ENCODE assay signal across 8 cellular contexts in the genomic region with DNA sequence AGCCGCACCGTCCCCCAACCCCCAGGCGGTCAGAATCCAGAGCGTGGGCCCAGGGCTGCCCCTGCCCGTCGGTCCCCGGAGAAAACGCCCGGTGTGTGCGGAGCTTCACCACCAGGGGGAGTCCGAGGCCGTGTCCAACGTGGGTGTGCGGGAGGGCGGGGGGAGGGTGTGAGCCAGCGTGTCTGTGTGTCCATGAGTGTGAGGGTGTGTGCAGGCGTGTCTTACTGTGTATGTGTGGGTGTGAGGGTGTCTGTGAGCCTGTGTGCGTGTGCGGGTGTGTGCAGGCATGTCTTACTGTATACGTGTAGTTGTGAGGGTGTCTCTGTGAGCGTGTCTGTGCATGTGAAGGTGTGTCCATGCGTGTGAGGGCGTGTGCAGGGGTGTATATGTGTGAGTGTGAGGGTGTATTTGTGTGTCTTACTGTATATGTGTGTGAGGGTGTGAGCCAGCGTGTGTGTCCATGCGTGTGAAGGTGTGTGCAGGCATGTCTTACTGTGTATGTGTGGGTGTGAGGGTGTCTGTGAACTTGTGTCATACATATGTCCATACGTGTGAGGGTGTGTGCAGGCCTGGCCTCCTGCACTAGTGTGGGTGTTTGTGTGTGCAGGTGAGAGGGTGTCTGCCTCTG. TPM values are rescaled to one million over a fixed set of nuclear protein-coding genes. Genes with fewer than 3 reads are reported as not detected.
DNase-seq lines count a peak whose midpoint lies in the region; ATAC-seq and TF ChIP-seq lines count a peak whose summit lies in the region.

No MANE protein-coding gene starts in this region.

- CTCF ChIA-PET in HEK293T (lab: Yijun Ruan, JAX), result interaction anchor here (0.7 to 1.8 kb wide), 12 partner anchors 9 to 294 kb away, joined by 3 to 19 read pairs (median 4); no protein-coding TSS in a partner anchor

- POLR2A ChIA-PET in HEK293T (lab: Yijun Ruan, JAX), result no interaction called here

- peak; percentile 79 to 82 (median 79) for ATAC-seq in natural killer cell
- peak; percentile 15 to 32 for ATAC-seq in stimulated activated naive B cell treated with anti-CD40 and anti-IgM and Interleukin-4, amounts not matched to agents 10 μg/mL and 1 μg/mL and 100 μg/mL, for 72 hours (replicated peaks)
- no peak for ATAC-seq in HG02852 (IDR thresholded peaks at IDR 0.05; ENCODE audit: unreplicated experiment)

- H4K20me1 ChIP-seq in BLaER1, result peaks cover 7% of the 10 kb centered on the region

- H3K27ac Mint-ChIP-seq in activated T-cell treated with anti-CD3 and anti-CD28 coated beads, Interleukin-2, amount 50 U/mL, for 24 hours, result peak overlapping the region; percentile 96
- peak overlapping the region in 1 of 2 donors; percentile 62 for H3K27ac Mint-ChIP-seq in natural killer cell
- H3K27ac Mint-ChIP-seq in stimulated activated naive B cell treated with anti-CD40 and anti-IgM and Interleukin-4, amounts not matched to agents 10 μg/mL and 1 μg/mL and 100 μg/mL, for 72 hours, result peak overlapping the region; percentile 96

- no peaks in the 10 kb centered on the region for H3K36me3 Mint-ChIP-seq in activated T-cell treated with anti-CD3 and anti-CD28 coated beads, Interleukin-2, amount 50 U/mL, for 24 hours (ENCODE audit: low read depth)
- H3K36me3 Mint-ChIP-seq in natural killer cell, result no peaks in the 10 kb centered on the region
- peaks cover 3 to 13% of the 10 kb centered on the region in 2 donors for H3K36me3 Mint-ChIP-seq in stimulated activated naive B cell treated with anti-CD40 and anti-IgM and Interleukin-4, amounts not matched to agents 10 μg/mL and 1 μg/mL and 100 μg/mL, for 72 hours

- H3K4me3 ChIP-seq in BLaER1 (no peak overlapping the region), esophagus muscularis mucosa (no peak overlapping the region)

- TF ChIP-seq CTCF in esophagus muscularis mucosa (IDR thresholded peaks at IDR 0.05) (peak; percentile 91 to 97 (median 94)), natural killer cell (IDR thresholded peaks at IDR 0.05) (peak; percentile 74)

- peaks cover 6% of the 10 kb centered on the region for H3K27me3 Mint-ChIP-seq in activated T-cell treated with anti-CD3 and anti-CD28 coated beads, Interleukin-2, amount 50 U/mL, for 24 hours
- no peaks in the 10 kb centered on the region for H3K27me3 Mint-ChIP-seq in natural killer cell (ENCODE audit: low read depth in 2 of 2)
- peaks cover 0 to 9% of the 10 kb centered on the region in 2 donors for H3K27me3 Mint-ChIP-seq in stimulated activated naive B cell treated with anti-CD40 and anti-IgM and Interleukin-4, amounts not matched to agents 10 μg/mL and 1 μg/mL and 100 μg/mL, for 72 hours

- H3K4me2 ChIP-seq in BLaER1, result peak overlapping the region; percentile 55

- H3K27me3 ChIP-seq in BLaER1, result peaks cover 29% of the 10 kb centered on the region
- H3K27me3 ChIP-seq in esophagus muscularis mucosa, result peaks cover 0 to 21% (median 0%) of the 10 kb centered on the region in 4 donors

- no peak overlapping the region for H3K4me3 Mint-ChIP-seq in activated T-cell treated with anti-CD3 and anti-CD28 coated beads, Interleukin-2, amount 50 U/mL, for 24 hours
- no peak overlapping the region for H3K4me3 Mint-ChIP-seq in natural killer cell
- peak overlapping the region in 1 of 2 donors; percentile 7 for H3K4me3 Mint-ChIP-seq in stimulated activated naive B cell treated with anti-CD40 and anti-IgM and Interleukin-4, amounts not matched to agents 10 μg/mL and 1 μg/mL and 100 μg/mL, for 72 hours

- H3K36me3 ChIP-seq in BLaER1, result no peaks in the 10 kb centered on the region
- no peaks in the 10 kb centered on the region for H3K36me3 ChIP-seq in esophagus muscularis mucosa

- DNase-seq in HEK293T (ENCODE audit: extremely low spot score) (peak; percentile 84), OCI-M1 (lab: John Stamatoyannopoulos, UW) (peak; percentile 80), esophagus muscularis mucosa (ENCODE audit: extremely low spot score) (peak; percentile 95), natural killer cell (peak; percentile 75)
- peak; percentile 88 for DNase-seq in activated T-cell treated with anti-CD3 and anti-CD28 coated beads, Interleukin-2, amount 50 U/mL, for 24 hours
- DNase-seq in stimulated activated naive B cell treated with anti-CD40 and anti-IgM and Interleukin-4, amounts not matched to agents 10 μg/mL and 1 μg/mL and 100 μg/mL, for 72 hours, result peak; percentile 64

- H3K27ac ChIP-seq in BLaER1 (no peak overlapping the region), esophagus muscularis mucosa (replicated peaks in 1 of 4) (no peak overlapping the region)

- no peak for TF ChIP-seq EP300 in esophagus muscularis mucosa (IDR thresholded peaks at IDR 0.05)

- TF ChIP-seq POLR2A in esophagus muscularis mucosa (IDR thresholded peaks at IDR 0.05; ENCODE audit: low read depth), result no peak

- no peak overlapping the region for H3K9ac ChIP-seq in BLaER1

- peaks cover 35% of the 10 kb centered on the region for H3K4me1 Mint-ChIP-seq in activated T-cell treated with anti-CD3 and anti-CD28 coated beads, Interleukin-2, amount 50 U/mL, for 24 hours (ENCODE audit: low read depth)
- peaks cover 0 to 12% of the 10 kb centered on the region in 2 donors for H3K4me1 Mint-ChIP-seq in natural killer cell
- H3K4me1 Mint-ChIP-seq in stimulated activated naive B cell treated with anti-CD40 and anti-IgM and Interleukin-4, amounts not matched to agents 10 μg/mL and 1 μg/mL and 100 μg/mL, for 72 hours, result peaks cover 44 to 69% of the 10 kb centered on the region in 2 donors

- no peaks in the 10 kb centered on the region for H3K9me3 ChIP-seq in BLaER1
- no peaks in the 10 kb centered on the region for H3K9me3 ChIP-seq in esophagus muscularis mucosa

- H3K4me1 ChIP-seq in BLaER1 (peaks cover 81% of the 10 kb centered on the region), esophagus muscularis mucosa (peaks cover 21 to 29% (median 26%) of the 10 kb centered on the region in 4 donors)

- peaks cover 4% of the 10 kb centered on the region for H3K9me3 Mint-ChIP-seq in activated T-cell treated with anti-CD3 and anti-CD28 coated beads, Interleukin-2, amount 50 U/mL, for 24 hours
- H3K9me3 Mint-ChIP-seq in natural killer cell, result peaks cover 3 to 4% of the 10 kb centered on the region in 2 donors
- H3K9me3 Mint-ChIP-seq in stimulated activated naive B cell treated with anti-CD40 and anti-IgM and Interleukin-4, amounts not matched to agents 10 μg/mL and 1 μg/mL and 100 μg/mL, for 72 hours, result peaks cover 6 to 15% of the 10 kb centered on the region in 2 donors

- 19% methylated on average over 25 of the region's 26 CpGs for WGBS in esophagus muscularis mucosa

- intact Hi-C loops in esophagus muscularis mucosa (cut with DNase I) (loop anchor here (1.0 kb wide), 1 partner anchor 117 kb away; no protein-coding TSS in a partner anchor), natural killer cell (cut with micrococcal nuclease) (loop anchor here (1.0 to 5.0 kb wide), 3 partner anchors 117 to 308 kb away; no protein-coding TSS in a partner anchor)

TF ChIP-seq in HEK293T, 16 proteins besides CTCF, POLR2A, EP300 and RAD21:
- TF ChIP-seq TARDBP (IDR thresholded peaks at IDR 0.05) (peak; percentile 86), PKNOX1 (IDR thresholded peaks at IDR 0.05) (no peak)

RNA-seq across cellular contexts. Expression of gene GATA5, which starts 24.6 kb away (rescaled TPM):
- total RNA-seq in esophagus muscularis mucosa (under 1 TPM in 3 of 4 donors, not detected in 1; 0.33 to 0.78 (median 0.46) TPM), natural killer cell (not detected)
